1 cellular context compared by ENCODE assay signal in the genomic region with DNA sequence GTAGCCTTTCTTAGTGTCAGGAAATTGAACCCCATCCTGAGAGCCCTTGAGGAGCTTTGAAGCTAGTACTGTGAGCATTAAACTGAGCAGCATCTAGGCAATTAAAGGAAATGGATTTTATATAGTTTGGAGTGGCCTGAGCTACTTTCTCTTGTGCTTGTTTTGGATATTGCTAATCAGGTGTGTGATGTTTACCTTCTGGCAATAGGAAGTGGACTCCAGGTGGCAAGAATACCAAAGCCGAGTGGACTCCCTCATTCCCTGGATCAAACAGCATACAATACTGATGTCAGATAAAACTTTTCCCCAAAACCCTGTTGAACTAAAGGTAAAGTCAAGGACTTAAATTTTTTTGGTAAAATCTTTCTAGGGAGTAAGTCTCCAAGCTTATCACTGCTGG.
TF ChIP-seq lines count a peak whose summit lies in the region.

No MANE protein-coding gene starts in this region.

TF ChIP-seq in endothelial cell of umbilical vein, 7 proteins besides CTCF, POLR2A, EP300 and RAD21 (continued from another document):
- TF ChIP-seq GATA2 (IDR thresholded peaks at IDR 0.05; ENCODE audit: insufficient read depth, insufficient read length, low read depth, low read length): no peak
